Comparison of ENCODE assay signal across 1 cellular context in the genomic region with DNA sequence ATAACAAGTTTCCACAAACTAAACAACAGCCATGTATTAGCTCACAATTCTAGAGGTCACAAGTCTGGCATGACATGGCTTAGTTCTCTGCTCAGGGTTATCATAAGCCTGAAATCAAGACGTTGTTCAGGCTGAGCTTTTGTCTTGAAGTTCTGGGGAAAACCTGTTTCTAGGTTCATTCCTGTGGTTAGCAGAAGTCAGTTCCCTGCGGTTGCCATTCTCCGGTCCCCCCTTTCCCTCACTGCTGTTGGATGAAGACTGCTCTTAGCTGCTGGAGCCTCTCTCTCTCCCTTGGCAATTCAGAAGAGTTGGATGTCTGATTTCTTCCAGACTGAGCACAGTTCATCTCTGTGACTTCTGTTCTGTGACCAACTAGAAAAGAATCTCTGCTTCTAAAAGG.
TF ChIP-seq lines count a peak whose summit lies in the region.

No MANE protein-coding gene starts in this region.

TF ChIP-seq in H1, 55 proteins besides CTCF, POLR2A, EP300 and RAD21 (continued from another document):
- TF ChIP-seq, protein P1, sequence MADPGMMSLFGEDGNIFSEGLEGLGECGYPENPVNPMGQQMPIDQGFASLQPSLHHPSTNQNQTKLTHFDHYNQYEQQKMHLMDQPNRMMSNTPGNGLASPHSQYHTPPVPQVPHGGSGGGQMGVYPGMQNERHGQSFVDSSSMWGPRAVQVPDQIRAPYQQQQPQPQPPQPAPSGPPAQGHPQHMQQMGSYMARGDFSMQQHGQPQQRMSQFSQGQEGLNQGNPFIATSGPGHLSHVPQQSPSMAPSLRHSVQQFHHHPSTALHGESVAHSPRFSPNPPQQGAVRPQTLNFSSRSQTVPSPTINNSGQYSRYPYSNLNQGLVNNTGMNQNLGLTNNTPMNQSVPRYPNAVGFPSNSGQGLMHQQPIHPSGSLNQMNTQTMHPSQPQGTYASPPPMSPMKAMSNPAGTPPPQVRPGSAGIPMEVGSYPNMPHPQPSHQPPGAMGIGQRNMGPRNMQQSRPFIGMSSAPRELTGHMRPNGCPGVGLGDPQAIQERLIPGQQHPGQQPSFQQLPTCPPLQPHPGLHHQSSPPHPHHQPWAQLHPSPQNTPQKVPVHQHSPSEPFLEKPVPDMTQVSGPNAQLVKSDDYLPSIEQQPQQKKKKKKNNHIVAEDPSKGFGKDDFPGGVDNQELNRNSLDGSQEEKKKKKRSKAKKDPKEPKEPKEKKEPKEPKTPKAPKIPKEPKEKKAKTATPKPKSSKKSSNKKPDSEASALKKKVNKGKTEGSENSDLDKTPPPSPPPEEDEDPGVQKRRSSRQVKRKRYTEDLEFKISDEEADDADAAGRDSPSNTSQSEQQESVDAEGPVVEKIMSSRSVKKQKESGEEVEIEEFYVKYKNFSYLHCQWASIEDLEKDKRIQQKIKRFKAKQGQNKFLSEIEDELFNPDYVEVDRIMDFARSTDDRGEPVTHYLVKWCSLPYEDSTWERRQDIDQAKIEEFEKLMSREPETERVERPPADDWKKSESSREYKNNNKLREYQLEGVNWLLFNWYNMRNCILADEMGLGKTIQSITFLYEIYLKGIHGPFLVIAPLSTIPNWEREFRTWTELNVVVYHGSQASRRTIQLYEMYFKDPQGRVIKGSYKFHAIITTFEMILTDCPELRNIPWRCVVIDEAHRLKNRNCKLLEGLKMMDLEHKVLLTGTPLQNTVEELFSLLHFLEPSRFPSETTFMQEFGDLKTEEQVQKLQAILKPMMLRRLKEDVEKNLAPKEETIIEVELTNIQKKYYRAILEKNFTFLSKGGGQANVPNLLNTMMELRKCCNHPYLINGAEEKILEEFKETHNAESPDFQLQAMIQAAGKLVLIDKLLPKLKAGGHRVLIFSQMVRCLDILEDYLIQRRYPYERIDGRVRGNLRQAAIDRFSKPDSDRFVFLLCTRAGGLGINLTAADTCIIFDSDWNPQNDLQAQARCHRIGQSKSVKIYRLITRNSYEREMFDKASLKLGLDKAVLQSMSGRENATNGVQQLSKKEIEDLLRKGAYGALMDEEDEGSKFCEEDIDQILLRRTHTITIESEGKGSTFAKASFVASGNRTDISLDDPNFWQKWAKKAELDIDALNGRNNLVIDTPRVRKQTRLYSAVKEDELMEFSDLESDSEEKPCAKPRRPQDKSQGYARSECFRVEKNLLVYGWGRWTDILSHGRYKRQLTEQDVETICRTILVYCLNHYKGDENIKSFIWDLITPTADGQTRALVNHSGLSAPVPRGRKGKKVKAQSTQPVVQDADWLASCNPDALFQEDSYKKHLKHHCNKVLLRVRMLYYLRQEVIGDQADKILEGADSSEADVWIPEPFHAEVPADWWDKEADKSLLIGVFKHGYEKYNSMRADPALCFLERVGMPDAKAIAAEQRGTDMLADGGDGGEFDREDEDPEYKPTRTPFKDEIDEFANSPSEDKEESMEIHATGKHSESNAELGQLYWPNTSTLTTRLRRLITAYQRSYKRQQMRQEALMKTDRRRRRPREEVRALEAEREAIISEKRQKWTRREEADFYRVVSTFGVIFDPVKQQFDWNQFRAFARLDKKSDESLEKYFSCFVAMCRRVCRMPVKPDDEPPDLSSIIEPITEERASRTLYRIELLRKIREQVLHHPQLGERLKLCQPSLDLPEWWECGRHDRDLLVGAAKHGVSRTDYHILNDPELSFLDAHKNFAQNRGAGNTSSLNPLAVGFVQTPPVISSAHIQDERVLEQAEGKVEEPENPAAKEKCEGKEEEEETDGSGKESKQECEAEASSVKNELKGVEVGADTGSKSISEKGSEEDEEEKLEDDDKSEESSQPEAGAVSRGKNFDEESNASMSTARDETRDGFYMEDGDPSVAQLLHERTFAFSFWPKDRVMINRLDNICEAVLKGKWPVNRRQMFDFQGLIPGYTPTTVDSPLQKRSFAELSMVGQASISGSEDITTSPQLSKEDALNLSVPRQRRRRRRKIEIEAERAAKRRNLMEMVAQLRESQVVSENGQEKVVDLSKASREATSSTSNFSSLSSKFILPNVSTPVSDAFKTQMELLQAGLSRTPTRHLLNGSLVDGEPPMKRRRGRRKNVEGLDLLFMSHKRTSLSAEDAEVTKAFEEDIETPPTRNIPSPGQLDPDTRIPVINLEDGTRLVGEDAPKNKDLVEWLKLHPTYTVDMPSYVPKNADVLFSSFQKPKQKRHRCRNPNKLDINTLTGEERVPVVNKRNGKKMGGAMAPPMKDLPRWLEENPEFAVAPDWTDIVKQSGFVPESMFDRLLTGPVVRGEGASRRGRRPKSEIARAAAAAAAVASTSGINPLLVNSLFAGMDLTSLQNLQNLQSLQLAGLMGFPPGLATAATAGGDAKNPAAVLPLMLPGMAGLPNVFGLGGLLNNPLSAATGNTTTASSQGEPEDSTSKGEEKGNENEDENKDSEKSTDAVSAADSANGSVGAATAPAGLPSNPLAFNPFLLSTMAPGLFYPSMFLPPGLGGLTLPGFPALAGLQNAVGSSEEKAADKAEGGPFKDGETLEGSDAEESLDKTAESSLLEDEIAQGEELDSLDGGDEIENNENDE (IDR thresholded peaks at IDR 0.05; ENCODE audit: insufficient replicate concordance, low read length): no peak
- no peak for TF ChIP-seq MAFK (IDR thresholded peaks at IDR 0.05; ENCODE audit: low read depth, low read length)
- TF ChIP-seq PHF8 (conservative IDR thresholded peaks at IDR 0.05; ENCODE audit: low read depth, low read length): no peak
- TF ChIP-seq SP2 (IDR thresholded peaks at IDR 0.05; ENCODE audit: low read length): no peak
